13 cellular contexts compared by ENCODE assay signal in the genomic region with DNA sequence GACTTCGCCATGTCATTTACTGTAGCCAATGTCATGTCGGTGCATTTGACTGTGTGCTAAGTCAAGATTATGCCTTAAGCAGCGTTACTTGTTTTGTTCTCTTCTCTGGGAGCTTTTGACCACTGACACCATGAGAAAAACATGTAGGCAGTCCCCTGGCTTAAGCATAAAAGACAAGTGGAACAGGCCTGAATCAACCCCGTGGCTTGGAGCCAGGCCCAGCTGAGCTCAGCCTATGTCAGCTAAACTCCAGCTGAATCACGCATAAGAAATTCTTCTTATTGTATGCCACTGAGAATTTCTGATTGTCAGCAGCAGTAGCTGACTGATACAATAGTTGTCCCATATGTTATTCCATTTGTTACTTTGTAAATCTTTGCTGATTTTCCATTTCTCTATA.
DNase-seq lines count a peak whose midpoint lies in the region; ATAC-seq, FAIRE-seq and TF ChIP-seq lines count a peak whose summit lies in the region.
"Had no signal": no experiment of that assay in that cellular context is flagged by ENCODE, and none has a peak within 500 bp of the region (broad histone marks: within the 10 kb centered on the region; RNA-seq: fewer than 3 reads in every experiment).

No MANE protein-coding gene starts in this region.

- no peaks in the 10 kb centered on the region for H3K27me3 ChIP-seq in keratinocyte (ENCODE audit: control insufficient read depth, extremely low read depth, insufficient read depth, low read length)
- no peaks in the 10 kb centered on the region for H3K27me3 ChIP-seq in naive thymus-derived CD4-positive, alpha-beta T cell (ENCODE audit: control insufficient read depth in 2 of 2, insufficient read depth in 2 of 2, low read length in 2 of 2)

- CTCF ChIA-PET in naive thymus-derived CD4-positive, alpha-beta T cell (lab: Charles Lee): no interaction called here

- peak; percentile 1 for DNase-seq in ACHN
- DNase-seq in HK-2 (ENCODE audit: unreplicated experiment): peak; percentile 35
- peak; percentile 85 for DNase-seq in astrocyte of the hippocampus (ENCODE audit: low read depth, low spot score)
- peak; percentile 13 for DNase-seq in keratinocyte (ENCODE audit: low read depth, low spot score)
- no peak for DNase-seq in naive thymus-derived CD4-positive, alpha-beta T cell
- DNase-seq in ecto neural progenitor cell (ENCODE audit: low spot score): no peak
- no peak for DNase-seq in kidney
- DNase-seq: activated CD4-positive, CD25-positive, alpha-beta regulatory T cell; anterior cingulate cortex; CD4-positive, CD25-positive, alpha-beta regulatory T cell; stimulated activated CD4-positive, alpha-beta T cell treated with anti-CD3 and anti-CD28 coated beads, Interleukin-12 subunit alpha, Interleukin-12 subunit beta, amount 100 ng/mL, for 4 hours had no signal

- TF ChIP-seq CTCF in keratinocyte (optimal IDR thresholded peaks at IDR 0.05 in 1 of 3, IDR thresholded peaks at IDR 0.05 in 1 of 3, conservative IDR thresholded peaks at IDR 0.05 in 1 of 3; ENCODE audit: extremely low read depth in 1 of 3, insufficient read depth in 2 of 3, low read length in 3 of 3) (no peak), kidney (IDR thresholded peaks at IDR 0.05; ENCODE audit: borderline replicate concordance, extremely low read depth, insufficient read depth) (no peak)

- peaks cover 0 to 9% (median 0%) of the 10 kb centered on the region in 11 donors for H3K9me3 Mint-ChIP-seq in naive thymus-derived CD4-positive, alpha-beta T cell
- H3K9me3 Mint-ChIP-seq: neural crest cell had no signal

- H3K27me3 Mint-ChIP-seq in naive thymus-derived CD4-positive, alpha-beta T cell: no peaks in the 10 kb centered on the region
- H3K27me3 Mint-ChIP-seq: CD4-positive, CD25-positive, alpha-beta regulatory T cell had no signal

- H3K9me1 ChIP-seq in keratinocyte (ENCODE audit: control insufficient read depth, extremely low read depth, insufficient read depth, low read length): no peaks in the 10 kb centered on the region

- H3K36me3 ChIP-seq in keratinocyte (ENCODE audit: control insufficient read depth in 2 of 2, extremely low read depth in 1 of 2, insufficient read depth in 2 of 2, low read length in 2 of 2) (no peaks in the 10 kb centered on the region), kidney (ENCODE audit: control insufficient read depth in 1 of 2, insufficient read depth in 2 of 2, low read length in 2 of 2) (no peaks in the 10 kb centered on the region)
- no peaks in the 10 kb centered on the region for H3K36me3 ChIP-seq in naive thymus-derived CD4-positive, alpha-beta T cell (ENCODE audit: control insufficient read depth in 2 of 3, insufficient read depth in 3 of 3, low read length in 3 of 3)

- intact Hi-C loops in naive thymus-derived CD4-positive, alpha-beta T cell (cut with micrococcal nuclease): no loop called here
- intact Hi-C loops in kidney (cut with DNase I): no loop called here

- H3K27ac ChIP-seq in keratinocyte (ENCODE audit: control insufficient read depth, insufficient read depth, low read length): no peak overlapping the region
- no peak overlapping the region for H3K27ac ChIP-seq in naive thymus-derived CD4-positive, alpha-beta T cell (ENCODE audit: low read depth, low read length)
- H3K27ac ChIP-seq in kidney (ENCODE audit: low read depth in 2 of 2, low read length in 2 of 2): no peak overlapping the region

- in situ Hi-C loops in ACHN (cut with HindIII; ENCODE audit: low pct_ligation_motif_present, low pct_unique_long_range_greater_than_20kb, low sequenced_read_pairs): no loop called here

- H3K79me2 ChIP-seq in keratinocyte (ENCODE audit: control insufficient read depth, insufficient read depth, low read length): no peaks in the 10 kb centered on the region

- H3K36me3 Mint-ChIP-seq in naive thymus-derived CD4-positive, alpha-beta T cell: no peaks in the 10 kb centered on the region
- H3K36me3 Mint-ChIP-seq: CD4-positive, CD25-positive, alpha-beta regulatory T cell had no signal

- H3K9me3 ChIP-seq in keratinocyte (ENCODE audit: control insufficient read depth, low read depth, low read length) (no peaks in the 10 kb centered on the region), kidney (ENCODE audit: control insufficient read depth in 1 of 2, low read length in 2 of 2) (no peaks in the 10 kb centered on the region)
- no peaks in the 10 kb centered on the region for H3K9me3 ChIP-seq in naive thymus-derived CD4-positive, alpha-beta T cell (ENCODE audit: control insufficient read depth in 2 of 3, low read length in 3 of 3)

- no peak overlapping the region for H2AFZ ChIP-seq in keratinocyte (ENCODE audit: control insufficient read depth, low read length)

- no peaks in the 10 kb centered on the region for H3K4me1 Mint-ChIP-seq in naive thymus-derived CD4-positive, alpha-beta T cell
- H3K4me1 Mint-ChIP-seq: CD4-positive, CD25-positive, alpha-beta regulatory T cell had no signal

- no peaks in the 10 kb centered on the region for H4K20me1 ChIP-seq in keratinocyte (ENCODE audit: control insufficient read depth, extremely low read depth, insufficient read depth, low read length)

- POLR2A ChIA-PET in naive thymus-derived CD4-positive, alpha-beta T cell (lab: Charles Lee): no interaction called here

- dilution Hi-C loops in keratinocyte (cut with MboI; ENCODE audit: extremely low pct_ligation_motif_present, low sequenced_read_pairs): no loop called here

- H3K27ac Mint-ChIP-seq in naive thymus-derived CD4-positive, alpha-beta T cell: no peak overlapping the region
- H3K27ac Mint-ChIP-seq: CD4-positive, CD25-positive, alpha-beta regulatory T cell had no signal

- no peak overlapping the region for H3K4me2 ChIP-seq in keratinocyte (ENCODE audit: control insufficient read depth, extremely low read depth, insufficient read depth, low read depth, low read length)

- no peak overlapping the region for H3K4me3 ChIP-seq in keratinocyte (ENCODE audit: control insufficient read depth in 2 of 3, extremely low read depth in 1 of 3, insufficient read depth in 2 of 3, low read depth in 1 of 3, low read length in 3 of 3)
- no peak overlapping the region for H3K4me3 ChIP-seq in naive thymus-derived CD4-positive, alpha-beta T cell (ENCODE audit: low read length)
- no peak overlapping the region for H3K4me3 ChIP-seq in kidney (ENCODE audit: low read length in 2 of 2)

- H3K4me1 ChIP-seq in keratinocyte (ENCODE audit: control insufficient read depth, extremely low read depth, insufficient read depth, low read length) (peaks cover 5% of the 10 kb centered on the region), kidney (ENCODE audit: control insufficient read depth in 1 of 2, insufficient read depth in 1 of 2, low read depth in 1 of 2, low read length in 2 of 2) (no peaks in the 10 kb centered on the region)
- H3K4me1 ChIP-seq in naive thymus-derived CD4-positive, alpha-beta T cell (ENCODE audit: control insufficient read depth in 2 of 2, insufficient read depth in 2 of 2, low read length in 2 of 2): no peaks in the 10 kb centered on the region

- H3K9ac ChIP-seq in keratinocyte (ENCODE audit: control insufficient read depth, extremely low read depth, insufficient read depth, low read length): no peak overlapping the region
- H3K9ac ChIP-seq in kidney (ENCODE audit: low read length in 2 of 2): no peak overlapping the region

- FAIRE-seq in keratinocyte (lab: Jason Lieb, UNC) (peak; percentile 60), kidney (lab: Jason Lieb, UNC) (no peak)

- no peak for ATAC-seq in naive thymus-derived CD4-positive, alpha-beta T cell
- no peak for ATAC-seq in HG03039 (IDR thresholded peaks at IDR 0.05; ENCODE audit: unreplicated experiment)

- H3K4me3 Mint-ChIP-seq in naive thymus-derived CD4-positive, alpha-beta T cell: no peak overlapping the region
- H3K4me3 Mint-ChIP-seq: CD4-positive, CD25-positive, alpha-beta regulatory T cell; neural crest cell had no signal

Comparison
In these comparisons a context has a peak if more than half of its experiments do, and no peak if none do; other contexts are left out.
1. DNase-seq: peak in ACHN (single experiment), HK-2 (single experiment), astrocyte of the hippocampus (single experiment) and keratinocyte (single experiment); none in naive thymus-derived CD4-positive, alpha-beta T cell (0 of 9), ecto neural progenitor cell (single experiment) and kidney (single experiment).